Comparison of ENCODE assay signal across 26 cellular contexts in the genomic region with DNA sequence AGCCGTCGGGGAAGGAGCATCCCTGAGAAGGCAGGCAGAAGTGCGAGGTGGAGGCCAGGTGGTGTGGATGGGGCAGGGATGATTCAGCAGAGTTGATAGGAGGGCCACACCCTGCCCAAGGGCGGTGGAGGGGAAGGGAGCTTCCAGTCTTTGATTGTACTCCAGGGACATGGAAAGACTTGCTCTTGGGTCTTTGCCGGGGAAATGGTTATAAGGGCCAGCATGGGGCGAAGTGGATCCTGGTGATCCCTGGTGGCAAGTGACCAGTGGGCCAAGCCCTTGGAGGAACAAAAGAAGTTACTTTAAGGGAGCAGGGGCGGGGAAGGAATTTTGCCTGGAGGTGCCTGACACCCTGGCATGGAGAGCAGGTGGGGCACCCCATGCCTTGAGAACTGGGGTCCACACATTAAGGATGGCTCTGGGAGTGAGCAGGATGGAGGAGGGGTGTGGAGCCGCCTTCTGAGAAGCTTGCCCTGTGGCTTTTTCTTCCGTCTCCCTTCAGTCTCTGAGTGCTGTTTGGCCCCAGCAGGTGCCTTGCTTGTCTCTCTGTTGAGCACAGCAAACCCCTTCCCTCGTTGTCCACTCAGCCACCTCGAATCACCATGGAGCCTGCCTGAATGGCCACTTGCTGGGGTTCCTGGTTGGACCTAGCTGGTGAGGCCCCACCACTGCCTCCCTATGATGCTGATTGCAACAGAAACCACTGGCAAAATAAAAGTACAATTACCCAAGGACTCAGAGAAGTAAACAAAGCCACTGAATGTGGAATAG.
A peak's percentile ranks its signal among the peaks of the same experiment; 100 is the strongest.
DNase-seq lines count a peak whose midpoint lies in the region; TF ChIP-seq lines count a peak whose summit lies in the region.
"Had no signal": no experiment of that assay in that cellular context is flagged by ENCODE, and none has a peak within 500 bp of the region (broad histone marks: within the 10 kb centered on the region; RNA-seq: fewer than 3 reads in every experiment).

No MANE protein-coding gene starts in this region.

- TF ChIP-seq CTCF in RWPE1 (conservative IDR thresholded peaks at IDR 0.05; ENCODE audit: low read depth) (no peak), esophagus muscularis mucosa (IDR thresholded peaks at IDR 0.05) (no peak), neural progenitor cell (IDR thresholded peaks at IDR 0.05) (no peak), SK-N-SH (IDR thresholded peaks at IDR 0.05) (no peak), BE2C (IDR thresholded peaks at IDR 0.05; ENCODE audit: low read depth, low read length) (no peak)

- no peaks in the 10 kb centered on the region for H3K9me3 ChIP-seq in esophagus muscularis mucosa
- H3K9me3 ChIP-seq in neural progenitor cell (ENCODE audit: low read depth) = no peaks in the 10 kb centered on the region
- no peaks in the 10 kb centered on the region for H3K9me3 ChIP-seq in SK-N-SH
- H3K9me3 ChIP-seq in BE2C = no peaks in the 10 kb centered on the region
- H3K9me3 ChIP-seq: ascending aorta, Peyer's patch, tibial nerve had no signal

- H3K4me3 Mint-ChIP-seq in neural progenitor cell = no peak overlapping the region
- H3K4me3 Mint-ChIP-seq: activated CD4-positive, alpha-beta T cell treated with anti-CD3 and anti-CD28 coated beads, Interleukin-2, amount 10 ng/mL, durations not matched to agents 7 days and 5 days; activated naive CD8-positive, alpha-beta T cell; central memory CD8-positive, alpha-beta T cell; mesothelial cell of epicardium; naive thymus-derived CD8-positive, alpha-beta T cell; stimulated activated naive CD8-positive, alpha-beta T cell treated with anti-CD3 and anti-CD28 coated beads, Interleukin-15, Interleukin-2, amounts not matched to agents 100 ng/mL and 50 ng/mL, for 24 hours had no signal

- H3K4me1 ChIP-seq in esophagus muscularis mucosa = peaks cover 0 to 9% (median 2%) of the 10 kb centered on the region in 4 donors
- H3K4me1 ChIP-seq in neural progenitor cell = no peaks in the 10 kb centered on the region
- peaks cover 7 to 8% of the 10 kb centered on the region in 2 experiments; a peak in 1 of 4 replicates for H3K4me1 ChIP-seq in SK-N-SH (ENCODE audit: control insufficient read depth in 1 of 2, insufficient read depth in 2 of 2, low read depth in 1 of 2, low read length in 1 of 2)
- H3K4me1 ChIP-seq in BE2C = no peaks in the 10 kb centered on the region
- H3K4me1 ChIP-seq: ascending aorta, Peyer's patch, tibial nerve had no signal

- peak; percentile 25 for DNase-seq in NCI-H2171 treated with DMSO at 0.1 percent for 48 hours (lab: John Stamatoyannopoulos, UW)
- no peak for DNase-seq in NCI-H2171 (lab: John Stamatoyannopoulos, UW)
- peak; percentile 59 for DNase-seq in RWPE1 (ENCODE audit: low spot score)
- DNase-seq in esophagus muscularis mucosa (ENCODE audit: extremely low spot score) = peak; percentile 68
- DNase-seq in neural progenitor cell (ENCODE audit: low spot score) = no peak
- DNase-seq in NCI-H510A (lab: John Stamatoyannopoulos, UW) = no peak
- no peak for DNase-seq in SK-N-SH
- DNase-seq in BE2C = no peak
- DNase-seq: activated CD4-positive, alpha-beta T cell treated with anti-CD3 and anti-CD28 coated beads, Interleukin-2, amount 10 ng/mL, durations not matched to agents 7 days and 5 days; dermis blood vessel endothelial cell; DMS53; MM.1S; naive thymus-derived CD8-positive, alpha-beta T cell; NCI-H1436; NCI-H524 treated with DMSO at 0.1 percent for 48 hours; Peyer's patch; stimulated activated CD4-positive, alpha-beta T cell treated with anti-CD3 and anti-CD28 coated beads, Interleukin-12 subunit alpha, Interleukin-12 subunit beta, amount 100 ng/mL, for 4 hours had no signal

- H3K27ac ChIP-seq in RWPE1 (peak overlapping the region; percentile 90), esophagus muscularis mucosa (replicated peaks in 1 of 4) (peak overlapping the region in 3 of 4 donors; percentile 3 to 51 (median 50)), neural progenitor cell (no peak overlapping the region), SK-N-SH (ENCODE audit: low read depth in 2 of 2, low read length in 1 of 2) (no peak overlapping the region)
- H3K27ac ChIP-seq: 22Rv1, tibial nerve, VCaP had no signal

- POLR2A ChIA-PET in RWPE1 (lab: Yijun Ruan, JAX; ENCODE audit: low non-redundant PET) = no interaction called here
- POLR2A ChIA-PET in SK-N-SH (lab: Yijun Ruan, JAX) = no interaction called here

- no peaks in the 10 kb centered on the region for H3K9me2 ChIP-seq in SK-N-SH

- H3K27ac Mint-ChIP-seq in neural progenitor cell = peak overlapping the region; percentile 67
- H3K27ac Mint-ChIP-seq: activated CD4-positive, alpha-beta T cell treated with anti-CD3 and anti-CD28 coated beads, Interleukin-2, amount 10 ng/mL, durations not matched to agents 7 days and 5 days; activated naive CD8-positive, alpha-beta T cell; activated T-helper 2 cell treated with anti-CD3 and anti-CD28 coated beads, Interferon-gamma antibody, Interleukin-2, Interleukin-4, amounts not matched to agents 10 μg/mL and 5 μg/mL and 100 μg/mL, durations not matched to agents 14 hours and 24 hours and 36 hours; mesothelial cell of epicardium; naive thymus-derived CD8-positive, alpha-beta T cell; stimulated activated naive CD8-positive, alpha-beta T cell treated with anti-CD3 and anti-CD28 coated beads, Interleukin-15, Interleukin-2, amounts not matched to agents 100 ng/mL and 50 ng/mL, for 24 hours had no signal

- intact Hi-C loops in esophagus muscularis mucosa (cut with DNase I) = no loop called here

- H4K20me1 ChIP-seq in neural progenitor cell (ENCODE audit: low read depth) (no peaks in the 10 kb centered on the region), SK-N-SH (ENCODE audit: insufficient read depth) (no peaks in the 10 kb centered on the region)

- peaks cover 20% of the 10 kb centered on the region for H3K4me1 Mint-ChIP-seq in neural progenitor cell
- H3K4me1 Mint-ChIP-seq: central memory CD8-positive, alpha-beta T cell; mesothelial cell of epicardium; naive thymus-derived CD8-positive, alpha-beta T cell had no signal

- peaks cover 0 to 36% (median 0%) of the 10 kb centered on the region in 4 donors for H3K27me3 ChIP-seq in esophagus muscularis mucosa
- H3K27me3 ChIP-seq in neural progenitor cell = peaks cover 16% of the 10 kb centered on the region
- no peaks in the 10 kb centered on the region; the same call in 1 of the 2 replicates for H3K27me3 ChIP-seq in SK-N-SH (ENCODE audit: insufficient read depth)
- H3K27me3 ChIP-seq in BE2C = no peaks in the 10 kb centered on the region; the same call in 1 of the 2 replicates
- H3K27me3 ChIP-seq: ascending aorta, Peyer's patch, tibial nerve had no signal

- TF ChIP-seq POLR2A in esophagus muscularis mucosa (IDR thresholded peaks at IDR 0.05; ENCODE audit: low read depth) = no peak

- no peaks in the 10 kb centered on the region for H3K79me2 ChIP-seq in neural progenitor cell (ENCODE audit: low read depth)
- H3K79me2 ChIP-seq in SK-N-SH (ENCODE audit: insufficient read depth) = no peaks in the 10 kb centered on the region

- no peak overlapping the region for H3K4me3 ChIP-seq in esophagus muscularis mucosa
- no peak overlapping the region for H3K4me3 ChIP-seq in neural progenitor cell
- H3K4me3 ChIP-seq in SK-N-SH (ENCODE audit: low read depth in 2 of 2, low read length in 1 of 2) = no peak overlapping the region
- no peak overlapping the region for H3K4me3 ChIP-seq in BE2C (ENCODE audit: low read depth, low read length)
- H3K4me3 ChIP-seq: ascending aorta, Peyer's patch, tibial nerve had no signal

- CTCF ChIA-PET in RWPE1 (lab: Yijun Ruan, JAX) = interaction anchor here (0.5 to 0.7 kb wide), 3 partner anchors 11 to 707 kb away, joined by 3 read pairs; no protein-coding TSS in a partner anchor
- CTCF ChIA-PET in SK-N-SH (lab: Yijun Ruan, JAX) = interaction anchor here (0.7 to 2.0 kb wide), 5 partner anchors 9 to 109 kb away, joined by 3 to 11 read pairs (median 4); no protein-coding TSS in a partner anchor

- peaks cover 5% of the 10 kb centered on the region for H3K27me3 Mint-ChIP-seq in neural progenitor cell (ENCODE audit: insufficient read depth, low read depth)

- H3K36me3 ChIP-seq in esophagus muscularis mucosa = no peaks in the 10 kb centered on the region
- H3K36me3 ChIP-seq in neural progenitor cell = no peaks in the 10 kb centered on the region
- no peaks in the 10 kb centered on the region for H3K36me3 ChIP-seq in SK-N-SH (replicated peaks in 1 of 2; ENCODE audit: control insufficient read depth in 1 of 2, insufficient read depth in 2 of 2, low read length in 1 of 2)
- H3K36me3 ChIP-seq in BE2C = no peaks in the 10 kb centered on the region
- H3K36me3 ChIP-seq: ascending aorta, Peyer's patch, tibial nerve had no signal

- H3K36me3 Mint-ChIP-seq in neural progenitor cell = no peaks in the 10 kb centered on the region
- H3K36me3 Mint-ChIP-seq: activated naive CD8-positive, alpha-beta T cell; mesothelial cell of epicardium had no signal

- H3K9me3 Mint-ChIP-seq in neural progenitor cell = no peaks in the 10 kb centered on the region
- H3K9me3 Mint-ChIP-seq: activated CD4-positive, alpha-beta T cell treated with anti-CD3 and anti-CD28 coated beads, Interleukin-2, amount 10 ng/mL, durations not matched to agents 7 days and 5 days; activated T-helper 2 cell treated with anti-CD3 and anti-CD28 coated beads, Interferon-gamma antibody, Interleukin-2, Interleukin-4, amounts not matched to agents 10 μg/mL and 5 μg/mL and 100 μg/mL, durations not matched to agents 14 hours and 24 hours and 36 hours; central memory CD8-positive, alpha-beta T cell; mesothelial cell of epicardium; stimulated activated naive CD8-positive, alpha-beta T cell treated with anti-CD3 and anti-CD28 coated beads, Interleukin-15, Interleukin-2, amounts not matched to agents 100 ng/mL and 50 ng/mL, for 24 hours had no signal

- TF ChIP-seq EP300 in esophagus muscularis mucosa (IDR thresholded peaks at IDR 0.05) (no peak), SK-N-SH (IDR thresholded peaks at IDR 0.05; ENCODE audit: borderline replicate concordance in 1 of 2, low read depth in 1 of 2, low read length in 1 of 2) (no peak)

- TF ChIP-seq RAD21 in SK-N-SH (IDR thresholded peaks at IDR 0.05; ENCODE audit: low read length) = no peak

- WGBS in esophagus muscularis mucosa = 66% methylated on average over 9 of the region's 11 CpGs
- 35% methylated on average over 11 of the region's 11 CpGs for WGBS in SK-N-SH (ENCODE audit: low lambda C conversion rate)

- H3K4me2 ChIP-seq in neural progenitor cell (no peak overlapping the region), SK-N-SH (no peak overlapping the region)

- H3K9ac ChIP-seq in neural progenitor cell (no peak overlapping the region), SK-N-SH (no peak overlapping the region)

- H3F3A ChIP-seq in neural progenitor cell (ENCODE audit: low read depth) (no peaks in the 10 kb centered on the region), SK-N-SH (replicated peaks; ENCODE audit: insufficient read depth) (peaks cover 11% of the 10 kb centered on the region)

- H2AFZ ChIP-seq in neural progenitor cell (replicated peaks) (peak overlapping the region; percentile 68), SK-N-SH (ENCODE audit: low read depth) (no peak overlapping the region)

TF ChIP-seq in SK-N-SH, 30 proteins besides CTCF, POLR2A, EP300 and RAD21 (continues in another document):
- no peak for TF ChIP-seq MEF2A (IDR thresholded peaks at IDR 0.05; ENCODE audit: borderline replicate concordance, low read depth)
- no peak for TF ChIP-seq YY1 (IDR thresholded peaks at IDR 0.05; ENCODE audit: low read depth)

Comparison
In these comparisons a context has a peak if more than half of its experiments do, and no peak if none do; other contexts are left out.
1. DNase-seq: peak in NCI-H2171 treated with DMSO at 0.1 percent for 48 hours (single experiment), RWPE1 (single experiment) and esophagus muscularis mucosa (single experiment); none in NCI-H2171 (single experiment), neural progenitor cell (single experiment), NCI-H510A (single experiment), SK-N-SH (single experiment) and BE2C (single experiment).
2. H3K27ac ChIP-seq: peak in RWPE1 (single experiment) and esophagus muscularis mucosa (3 of 4); none in neural progenitor cell (single experiment) and SK-N-SH (0 of 2).